8 cellular contexts compared by ENCODE assay signal in the genomic region with DNA sequence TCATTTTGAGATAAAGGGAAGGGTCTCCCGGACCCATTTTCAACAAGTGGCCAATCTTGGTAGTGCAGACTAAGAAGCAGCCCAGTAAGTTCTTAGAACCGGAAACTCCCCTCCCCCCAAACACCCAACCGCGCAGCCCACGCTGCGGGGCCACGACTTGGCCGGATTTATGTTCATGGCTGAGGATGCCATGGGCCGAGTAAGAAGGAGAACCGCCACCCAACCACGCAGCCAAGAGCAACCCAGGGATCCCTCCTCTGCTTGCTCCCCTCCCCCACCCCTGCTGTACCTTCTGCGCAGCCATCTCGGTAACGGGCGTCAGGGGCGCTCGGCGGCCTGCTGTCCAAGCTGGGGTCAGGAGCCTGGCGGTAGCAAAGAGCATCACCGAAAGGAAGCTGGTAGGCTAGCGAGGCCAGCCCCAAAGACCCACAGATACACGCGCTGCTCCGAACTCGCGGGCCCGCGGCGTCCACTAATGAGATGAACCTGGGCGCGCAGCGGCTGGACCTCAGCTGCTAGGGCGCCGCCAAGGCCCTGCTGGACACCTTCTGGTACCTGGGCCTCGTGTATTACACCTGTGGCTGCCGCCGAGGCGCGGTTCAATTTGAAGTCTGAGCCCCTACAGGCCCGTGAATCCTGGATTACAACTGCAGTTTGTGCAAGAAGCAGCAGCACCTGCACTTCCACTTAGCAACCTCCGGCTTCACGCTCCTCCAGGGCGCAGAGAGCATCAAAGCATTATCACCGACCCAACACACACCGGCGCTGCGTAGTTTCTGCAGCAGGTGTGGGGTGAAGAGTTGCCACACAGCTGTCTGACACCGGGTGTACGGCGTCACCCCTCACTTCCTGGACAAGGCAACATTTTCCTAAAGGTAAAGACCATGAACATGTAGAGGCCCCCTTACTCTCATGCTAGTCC.
A peak's percentile ranks its signal among the peaks of the same experiment; 100 is the strongest.
DNase-seq lines count a peak whose midpoint lies in the region; TF ChIP-seq lines count a peak whose summit lies in the region.

No MANE protein-coding gene starts in this region.

- H3K27ac ChIP-seq in KMS-11: peak overlapping the region; percentile 72
- no peak overlapping the region for H3K27ac ChIP-seq in esophagus (ENCODE audit: low read depth in 2 of 2, low read length in 1 of 2)
- H3K27ac ChIP-seq in trophoblast cell (ENCODE audit: low read depth, low read length): no peak overlapping the region
- peak overlapping the region in 1 of 4 donors; percentile 16 for H3K27ac ChIP-seq in transverse colon

- H3K4ac ChIP-seq in trophoblast cell (ENCODE audit: low read depth, low read length): no peak overlapping the region

- peak; percentile 56 for DNase-seq in activated CD8-positive, alpha-beta memory T cell treated with anti-CD3 and anti-CD28 coated beads, Interleukin-2, amount 50 U/mL, for 4 hours
- DNase-seq in trophoblast cell (peak; percentile 3 to 22), transverse colon (no peak), A172 (ENCODE audit: low spot score) (no peak), epidermal melanocyte (ENCODE audit: insufficient read length, low spot score) (no peak), T1000 (lab: John Stamatoyannopoulos, UW) (no peak)

- no peaks in the 10 kb centered on the region for H3K79me1 ChIP-seq in trophoblast cell (ENCODE audit: low read length)

- peak overlapping the region; percentile 54 for H4K12ac ChIP-seq in trophoblast cell (ENCODE audit: low read depth, low read length)

- H4K20me1 ChIP-seq in KMS-11 (ENCODE audit: insufficient read depth): no peaks in the 10 kb centered on the region

- no peaks in the 10 kb centered on the region for H3K36me3 ChIP-seq in KMS-11 (ENCODE audit: insufficient read depth)
- no peaks in the 10 kb centered on the region for H3K36me3 ChIP-seq in esophagus (ENCODE audit: control insufficient read depth in 2 of 2, insufficient read depth in 2 of 2, low read length in 1 of 2)
- H3K36me3 ChIP-seq in trophoblast cell (ENCODE audit: control insufficient read depth in 1 of 2, insufficient read depth in 2 of 2, low read length in 2 of 2): no peaks in the 10 kb centered on the region
- H3K36me3 ChIP-seq in transverse colon: no peaks in the 10 kb centered on the region

- H3K23ac ChIP-seq in trophoblast cell (ENCODE audit: low read length): no peak overlapping the region

- TF ChIP-seq CTCF in KMS-11 (conservative IDR thresholded peaks at IDR 0.05; ENCODE audit: low read depth, low read length) (peak; percentile 16; the same call in 1 of the 2 replicates), transverse colon (IDR thresholded peaks at IDR 0.05) (peak in 2 of 5 experiments; percentile 14 to 21)

- H2AK5ac ChIP-seq in trophoblast cell (ENCODE audit: low read length): no peak overlapping the region

- TF ChIP-seq EP300 in transverse colon (IDR thresholded peaks at IDR 0.05; ENCODE audit: low read depth): no peak

- no peak overlapping the region for H2BK120ac ChIP-seq in trophoblast cell (ENCODE audit: insufficient read depth, low read length, poor library complexity)

- TF ChIP-seq POLR2A in transverse colon (IDR thresholded peaks at IDR 0.05): no peak

- H3K4me2 ChIP-seq in KMS-11: peak overlapping the region; percentile 37
- peak overlapping the region; percentile 56 for H3K4me2 ChIP-seq in trophoblast cell (ENCODE audit: low read length)

- H3K9me3 ChIP-seq in esophagus (ENCODE audit: control insufficient read depth in 2 of 2, insufficient read depth in 1 of 2, low read depth in 1 of 2, low read length in 1 of 2) (no peaks in the 10 kb centered on the region), trophoblast cell (ENCODE audit: insufficient read depth, low read depth, low read length) (no peaks in the 10 kb centered on the region), transverse colon (no peaks in the 10 kb centered on the region)

- peak overlapping the region; percentile 78 for H3K9ac ChIP-seq in KMS-11
- H3K9ac ChIP-seq in trophoblast cell (ENCODE audit: low read length): no peak overlapping the region

- no peak overlapping the region for H2BK12ac ChIP-seq in trophoblast cell (ENCODE audit: low read length)

- in situ Hi-C loops in transverse colon (cut with MboI; ENCODE audit: low pct_ligation_motif_present in 1 of 4, low pct_unique_long_range_greater_than_20kb in 1 of 4, low sequenced_read_pairs in 3 of 4): no loop called here

- no peak overlapping the region for H4K91ac ChIP-seq in trophoblast cell (ENCODE audit: low read depth, low read length)

- WGBS in esophagus, 2 donors: 1 to 27% methylated on average over 45 to 50 of the region's 50 CpGs
- no CpG with 5 or more reads among the region's 50 CpGs for WGBS in trophoblast cell (ENCODE audit: extremely low coverage, insufficient coverage, insufficient read length)
- WGBS in transverse colon (ENCODE audit: low coverage in 1 of 2), 2 donors: 40% methylated on average over 33 of the region's 50 CpGs; no CpG with 5 or more reads in 1 of the 2 donors

- no peak overlapping the region for H3K4me3 ChIP-seq in KMS-11 (IDR thresholded peaks at IDR 0.05; ENCODE audit: insufficient read depth, low read depth, low read length)
- H3K4me3 ChIP-seq in esophagus (ENCODE audit: low read depth in 1 of 2, low read length in 2 of 2): peak overlapping the region; percentile 33 to 52
- peak overlapping the region; percentile 30 for H3K4me3 ChIP-seq in trophoblast cell (ENCODE audit: low read depth, low read length)
- peak overlapping the region; percentile 18 to 50 (median 24) for H3K4me3 ChIP-seq in transverse colon

- no peaks in the 10 kb centered on the region for H3K79me2 ChIP-seq in KMS-11 (ENCODE audit: insufficient read depth, low read depth)
- H3K79me2 ChIP-seq in trophoblast cell (ENCODE audit: control insufficient read depth, insufficient read depth, low read length, poor library complexity): no peaks in the 10 kb centered on the region

- intact Hi-C loops in transverse colon (cut with DNase I; ENCODE audit: low total_unique reads): no loop called here

- H3K4me1 ChIP-seq in KMS-11 (ENCODE audit: low read depth, poor library complexity, severe bottlenecking) (peaks cover 14% of the 10 kb centered on the region), esophagus (ENCODE audit: control insufficient read depth in 2 of 2, insufficient read depth in 2 of 2, low read length in 1 of 2) (peaks cover 0 to 4% of the 10 kb centered on the region in 2 donors), trophoblast cell (ENCODE audit: control insufficient read depth in 1 of 2, insufficient read depth in 2 of 2, low read length in 2 of 2) (peaks cover 0 to 3% of the 10 kb centered on the region in 2 experiments), transverse colon (no peaks in the 10 kb centered on the region)

- no peak overlapping the region for H3K14ac ChIP-seq in trophoblast cell (ENCODE audit: low read length)

- H3K18ac ChIP-seq in trophoblast cell (ENCODE audit: low read length): no peak overlapping the region

- no peaks in the 10 kb centered on the region for H3K27me3 ChIP-seq in KMS-11 (ENCODE audit: insufficient read depth, low read depth)
- peaks cover 0 to 9% of the 10 kb centered on the region in 2 donors for H3K27me3 ChIP-seq in esophagus (ENCODE audit: control insufficient read depth in 1 of 2, insufficient read depth in 2 of 2, low read length in 2 of 2)
- H3K27me3 ChIP-seq in trophoblast cell (ENCODE audit: insufficient read depth, low read length): no peaks in the 10 kb centered on the region
- no peaks in the 10 kb centered on the region for H3K27me3 ChIP-seq in transverse colon

- H4K8ac ChIP-seq in trophoblast cell (ENCODE audit: low read depth, low read length): peak overlapping the region; percentile 35

- H2AFZ ChIP-seq in KMS-11 (ENCODE audit: low read depth): peak overlapping the region; percentile 95
- peak overlapping the region; percentile 87 for H2AFZ ChIP-seq in trophoblast cell (ENCODE audit: insufficient read depth, low read length, poor library complexity)

- no peak overlapping the region for H2BK5ac ChIP-seq in trophoblast cell (ENCODE audit: low read depth, low read length, poor library complexity)

Comparison
In these comparisons a context has a peak if more than half of its experiments do, and no peak if none do; other contexts are left out.
1. DNase-seq: peak in activated CD8-positive, alpha-beta memory T cell treated with anti-CD3 and anti-CD28 coated beads, Interleukin-2, amount 50 U/mL, for 4 hours (single experiment) and trophoblast cell (2 of 2); none in transverse colon (single experiment), A172 (single experiment), epidermal melanocyte (single experiment) and T1000 (single experiment).